Comparison of ENCODE assay signal across 32 cellular contexts in the genomic region with DNA sequence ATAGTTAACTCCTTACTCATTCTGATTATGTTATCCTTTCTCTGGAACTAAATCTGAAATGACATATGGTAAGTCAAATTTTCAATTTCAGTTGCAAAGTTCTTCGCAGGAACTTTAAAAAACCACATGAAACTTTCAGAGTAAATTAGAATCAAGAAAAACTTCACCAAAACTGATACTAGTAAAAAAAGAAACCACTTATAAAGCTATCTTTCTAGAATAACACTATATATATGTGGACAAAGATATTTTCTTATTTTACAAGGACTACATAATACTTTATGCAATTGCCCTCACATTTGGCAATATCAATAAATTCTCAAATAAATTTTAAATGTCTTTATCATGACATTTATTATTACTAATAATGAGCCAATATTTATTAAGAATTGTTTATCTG.
"Had no signal": no experiment of that assay in that cellular context is flagged by ENCODE, and none has a peak within 500 bp of the region (broad histone marks: within the 10 kb centered on the region; RNA-seq: fewer than 3 reads in every experiment).

No MANE protein-coding gene starts in this region.

- H3K9me3 ChIP-seq: adrenal gland, ascending aorta had no signal

- ATAC-seq: activated CD8-positive, alpha-beta T cell treated with anti-CD3 and anti-CD28 coated beads for 36 hours; activated naive CD4-positive, alpha-beta T cell treated with anti-CD3 and anti-CD28 coated beads, Interleukin-2, amount 50 U/mL, for 72 hours; activated T-cell treated with anti-CD3 and anti-CD28 coated beads, Interleukin-2, amount 50 U/mL, for 4 hours; activated T-cell treated with anti-CD3 and anti-CD28 coated beads, Interleukin-2, amount 50 U/mL, for 72 hours; activated T-helper 17 cell treated with anti-CD3 and anti-CD28 coated beads, Interleukin-2, amount 50 U/mL, for 72 hours had no signal

- H3K36me3 ChIP-seq: adrenal gland, ascending aorta, cardiac muscle cell had no signal

- H3K27ac ChIP-seq: adrenal gland, ascending aorta, cardiac muscle cell, VCaP had no signal

- FAIRE-seq: bronchial epithelial cell had no signal

- H3K4me1 ChIP-seq: adrenal gland, ascending aorta had no signal

- H3K4me3 ChIP-seq: adrenal gland, ascending aorta, cardiac muscle cell had no signal

- H3K27me3 ChIP-seq: adrenal gland, ascending aorta, cardiac muscle cell had no signal

- DNase-seq: activated B cell treated with CpG ODN at 0.5 μM for 24 hours; activated CD4-positive, alpha-beta memory T cell treated with anti-CD3 and anti-CD28 coated beads for 36 hours; activated CD4-positive, alpha-beta T cell treated with anti-CD3 and anti-CD28 coated beads for 4 hours; activated CD4-positive, alpha-beta T cell treated with anti-CD3 and anti-CD28 coated beads, Interleukin-2, amount 10 ng/mL, durations not matched to agents 24 days and 14 days; activated CD4-positive, alpha-beta T cell treated with anti-CD3 and anti-CD28 coated beads, Interleukin-2, amount 50 U/mL, for 1 hour; activated CD4-positive, alpha-beta T cell treated with anti-CD3 and anti-CD28 coated beads, Interleukin-2, amount 50 U/mL, for 4 hours; activated CD4-positive, CD25-positive, alpha-beta regulatory T cell treated with anti-CD3 and anti-CD28 coated beads, Interleukin-2, amount 50 U/mL, for 72 hours; activated CD8-positive, alpha-beta memory T cell treated with anti-CD3 and anti-CD28 coated beads, Interleukin-2, amount 50 U/mL, for 4 hours; activated CD8-positive, alpha-beta T cell treated with anti-CD3 and anti-CD28 coated beads for 36 hours; activated effector memory CD4-positive, alpha-beta T cell treated with anti-CD3 and anti-CD28 coated beads, Interleukin-2, amount 50 U/mL, for 16 hours; activated gamma-delta T cell treated with Interleukin-2 at 50 U/mL for 16 hours; activated naive CD4-positive, alpha-beta T cell; activated naive CD4-positive, alpha-beta T cell treated with anti-CD3 and anti-CD28 coated beads for 36 hours; activated naive CD4-positive, alpha-beta T cell treated with anti-CD3 and anti-CD28 coated beads, Interleukin-2, amount 50 U/mL, for 16 hours; activated naive CD8-positive, alpha-beta T cell treated with anti-CD3 and anti-CD28 coated beads for 36 hours; activated T-cell treated with anti-CD3 and anti-CD28 coated beads for 4 hours; activated T-cell treated with anti-CD3 and anti-CD28 coated beads, Interleukin-2, amount 50 U/mL, for 1 hour; activated T-cell treated with anti-CD3 and anti-CD28 coated beads, Interleukin-2, amount 50 U/mL, for 4 hours; activated T-cell treated with anti-CD3 and anti-CD28 coated beads, Interleukin-2, amount 50 U/mL, for 72 hours; adrenal gland; amniotic stem cell; anterior cingulate cortex; caudate nucleus; cerebellar nuclear complex; T-helper 1 cell; T-helper 9 cell had no signal
